Comparison of ENCODE assay signal across 1 cellular context in genomic region chr1:234505774-234506114, GRCh38.
TF ChIP-seq lines count a peak whose summit lies in the region.

No MANE protein-coding gene starts in this region.

TF ChIP-seq in IMR-90, 13 proteins besides CTCF, POLR2A, EP300 and RAD21:
- peak; percentile 32; the same call in 1 of the 2 replicates for TF ChIP-seq FOS (IDR thresholded peaks at IDR 0.05; ENCODE audit: low read depth, low read length)
- TF ChIP-seq CEBPB (IDR thresholded peaks at IDR 0.05; ENCODE audit: low read depth, low read length), result peak; percentile 96
- no peak for TF ChIP-seq ELK1 (IDR thresholded peaks at IDR 0.05; ENCODE audit: borderline replicate concordance, low read depth, low read length)
- no peak for TF ChIP-seq RCOR1 (IDR thresholded peaks at IDR 0.05; ENCODE audit: insufficient replicate concordance, low read length)
- peak; percentile 59; the same call in 1 of the 2 replicates for TF ChIP-seq MAFK (IDR thresholded peaks at IDR 0.05; ENCODE audit: low read depth, low read length)
- peak; percentile 91 for TF ChIP-seq NFE2L2 (IDR thresholded peaks at IDR 0.05; ENCODE audit: low read depth, low read length)
- no peak for TF ChIP-seq RFX5 (IDR thresholded peaks at IDR 0.05; ENCODE audit: low read depth, low read length)
